In the genomic region with DNA sequence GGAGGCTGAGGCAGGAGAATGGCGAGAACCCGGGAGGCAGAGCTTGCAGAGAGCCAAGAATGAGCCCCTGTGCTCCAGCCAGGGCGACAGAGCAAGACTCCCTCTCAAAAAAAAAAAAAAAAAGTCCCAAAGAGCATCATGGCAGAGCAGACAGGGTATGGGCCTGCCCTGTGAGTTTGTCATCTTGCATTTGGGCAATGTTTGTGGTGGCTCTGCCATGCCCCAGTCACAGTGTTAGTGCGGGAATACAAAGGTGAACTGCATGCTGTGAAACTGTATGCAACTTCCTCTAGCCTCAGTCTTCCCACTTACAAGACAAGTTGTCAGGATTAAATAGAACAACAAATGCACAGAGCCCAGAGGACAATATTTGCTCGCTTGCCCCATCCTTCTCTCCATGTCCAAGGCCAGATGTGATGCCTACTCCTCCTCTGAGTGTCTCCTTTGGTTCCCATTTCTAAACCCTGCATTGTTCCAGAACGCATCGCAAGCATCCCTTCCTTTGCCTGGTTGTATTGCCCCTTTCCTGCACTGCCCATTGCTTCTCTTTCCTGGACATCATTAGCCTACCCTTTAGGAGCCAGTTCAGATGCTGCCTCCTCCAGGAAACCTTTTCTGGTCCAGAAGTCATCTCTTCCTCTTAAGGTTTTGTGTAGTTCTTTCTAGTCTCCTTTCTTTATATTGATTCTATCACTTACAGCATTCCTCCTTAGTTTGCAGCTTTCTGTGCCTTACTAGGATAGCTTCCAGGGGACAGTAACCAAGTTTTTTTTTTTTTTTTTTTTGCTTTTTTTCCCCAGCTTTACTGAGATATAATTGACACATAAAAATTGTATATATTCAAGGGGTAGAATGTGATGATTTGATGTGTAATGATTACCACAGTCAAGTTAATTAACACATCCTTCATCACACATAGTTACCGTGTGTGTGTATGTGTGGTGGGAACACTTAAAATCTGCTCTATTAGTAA, we compare ENCODE assay signal across 15 cellular contexts.
DNase-seq lines count a peak whose midpoint lies in the region; ATAC-seq, FAIRE-seq and TF ChIP-seq lines count a peak whose summit lies in the region.
"Had no signal": no experiment of that assay in that cellular context is flagged by ENCODE, and none has a peak within 500 bp of the region (broad histone marks: within the 10 kb centered on the region; RNA-seq: fewer than 3 reads in every experiment).

No MANE protein-coding gene starts in this region.

- no peaks in the 10 kb centered on the region for H3K27me3 Mint-ChIP-seq in CD8-positive, alpha-beta memory T cell
- H3K27me3 Mint-ChIP-seq in activated CD8-positive, alpha-beta T cell treated with anti-CD3 and anti-CD28 coated beads for 36 hours, result no peaks in the 10 kb centered on the region
- H3K27me3 Mint-ChIP-seq in naive B cell, result no peaks in the 10 kb centered on the region

- POLR2A ChIA-PET in CD8-positive, alpha-beta memory T cell (lab: Charles Lee), result interaction anchor here (0.6 to 1.7 kb wide), 3 partner anchors 13 to 216 kb away, joined by 3 to 5 read pairs (median 4); a partner anchor contains a TSS
- POLR2A ChIA-PET in activated CD8-positive, alpha-beta T cell treated with anti-CD3 and anti-CD28 coated beads for 36 hours (lab: Charles Lee), result interaction anchor here (1.3 to 2.2 kb wide), 3 partner anchors 9 to 31 kb away, joined by 3 to 13 read pairs (median 6); no protein-coding TSS in a partner anchor
- POLR2A ChIA-PET in A673 (lab: Charles Lee; ENCODE audit: low non-redundant PET), result no interaction called here

- WGBS in right cardiac atrium, result 93% methylated on average over 8 of the region's 8 CpGs

- H3K27ac Mint-ChIP-seq in CD8-positive, alpha-beta memory T cell, result peak overlapping the region; percentile 95 to 98 (median 97)
- H3K27ac Mint-ChIP-seq in activated CD8-positive, alpha-beta T cell treated with anti-CD3 and anti-CD28 coated beads for 36 hours, result peak overlapping the region; percentile 93
- H3K27ac Mint-ChIP-seq in naive B cell, result peak overlapping the region; percentile 74 to 91 (median 90)

- peaks cover 100% of the 10 kb centered on the region for H3K4me1 ChIP-seq in CD8-positive, alpha-beta memory T cell (ENCODE audit: insufficient read depth, low read length)
- no peaks in the 10 kb centered on the region for H3K4me1 ChIP-seq in A673 (ENCODE audit: insufficient read depth, low read length, poor library complexity, severe bottlenecking)
- no peaks in the 10 kb centered on the region for H3K4me1 ChIP-seq in right cardiac atrium (ENCODE audit: control insufficient read depth, insufficient read depth, low read length)

- H3K4me3 Mint-ChIP-seq in CD8-positive, alpha-beta memory T cell, result peak overlapping the region; percentile 79 to 90 (median 83)
- peak overlapping the region; percentile 60 for H3K4me3 Mint-ChIP-seq in activated CD8-positive, alpha-beta T cell treated with anti-CD3 and anti-CD28 coated beads for 36 hours
- peak overlapping the region; percentile 17 to 75 (median 66) for H3K4me3 Mint-ChIP-seq in naive B cell

- H3K4me3 ChIP-seq in CD8-positive, alpha-beta memory T cell (ENCODE audit: low read length), result peak overlapping the region; percentile 64
- H3K4me3 ChIP-seq in A673 (ENCODE audit: low read depth, low read length, poor library complexity, severe bottlenecking) (no peak overlapping the region), right cardiac atrium (ENCODE audit: low read length) (no peak overlapping the region)
- H3K4me3 ChIP-seq: pancreas, thyroid gland had no signal

- BruUV-seq in A673 (replicated peaks; lab: Mats Ljungman, UMichigan), result no TSS peak

- TF ChIP-seq CTCF in activated CD8-positive, alpha-beta T cell treated with anti-CD3 and anti-CD28 coated beads for 36 hours (IDR thresholded peaks at IDR 0.05), result no peak
- no peak for TF ChIP-seq CTCF in A673 (conservative IDR thresholded peaks at IDR 0.05; ENCODE audit: low read depth, low read length)

- no peaks in the 10 kb centered on the region for H3K9me3 Mint-ChIP-seq in CD8-positive, alpha-beta memory T cell
- H3K9me3 Mint-ChIP-seq in activated CD8-positive, alpha-beta T cell treated with anti-CD3 and anti-CD28 coated beads for 36 hours, result no peaks in the 10 kb centered on the region
- peaks cover 0 to 4% (median 0%) of the 10 kb centered on the region in 7 donors for H3K9me3 Mint-ChIP-seq in naive B cell

- H3K27ac ChIP-seq in CD8-positive, alpha-beta memory T cell (ENCODE audit: low read depth, low read length), result peak overlapping the region; percentile 70
- H3K27ac ChIP-seq in A673 (ENCODE audit: low read depth, low read length, poor library complexity, severe bottlenecking) (no peak overlapping the region), right cardiac atrium (ENCODE audit: low read length) (no peak overlapping the region)
- H3K27ac ChIP-seq: HL-60 had no signal

- peaks cover 2 to 24% (median 18%) of the 10 kb centered on the region in 3 donors for H3K36me3 Mint-ChIP-seq in CD8-positive, alpha-beta memory T cell
- peaks cover 46% of the 10 kb centered on the region for H3K36me3 Mint-ChIP-seq in activated CD8-positive, alpha-beta T cell treated with anti-CD3 and anti-CD28 coated beads for 36 hours (ENCODE audit: low read depth)
- H3K36me3 Mint-ChIP-seq in naive B cell, result peaks cover 13 to 16% of the 10 kb centered on the region in 2 donors

- intact Hi-C loops in activated CD8-positive, alpha-beta T cell treated with anti-CD3 and anti-CD28 coated beads for 36 hours (cut with micrococcal nuclease), result loop anchor here (5.0 kb wide), 1 partner anchor 55 kb away; no protein-coding TSS in a partner anchor
- intact Hi-C loops in A673 (cut with micrococcal nuclease; ENCODE audit: unreplicated experiment), result no loop called here
- intact Hi-C loops in right cardiac atrium (cut with DNase I), result no loop called here

- ATAC-seq in HG02938 (IDR thresholded peaks at IDR 0.05; ENCODE audit: unreplicated experiment) (peak; percentile 32), naive B cell (ENCODE audit: low read depth in 2 of 2) (no peak), right cardiac atrium (no peak)
- peak; percentile 29 for ATAC-seq in activated CD8-positive, alpha-beta T cell treated with anti-CD3 and anti-CD28 coated beads for 36 hours
- ATAC-seq: esophagus mucosa, pancreas had no signal

- H3K27me3 ChIP-seq in CD8-positive, alpha-beta memory T cell (ENCODE audit: insufficient read depth, low read length, poor library complexity, severe bottlenecking), result no peaks in the 10 kb centered on the region
- no peaks in the 10 kb centered on the region for H3K27me3 ChIP-seq in A673 (replicated peaks; ENCODE audit: insufficient read depth, low read depth, low read length, poor library complexity)
- no peaks in the 10 kb centered on the region for H3K27me3 ChIP-seq in right cardiac atrium (ENCODE audit: control insufficient read depth, insufficient read depth)
- H3K27me3 ChIP-seq: pancreas, Peyer's patch, thyroid gland had no signal

- H3K4me1 Mint-ChIP-seq in CD8-positive, alpha-beta memory T cell, result peaks cover 97 to 100% (median 100%) of the 10 kb centered on the region in 3 donors
- peaks cover 97% of the 10 kb centered on the region for H3K4me1 Mint-ChIP-seq in activated CD8-positive, alpha-beta T cell treated with anti-CD3 and anti-CD28 coated beads for 36 hours (ENCODE audit: low read depth)
- H3K4me1 Mint-ChIP-seq in naive B cell, result peaks cover 73 to 100% (median 92%) of the 10 kb centered on the region in 3 donors

- DNase-seq in CD8-positive, alpha-beta memory T cell, result peak in 1 of 5 donors; percentile 51
- peak; percentile 31 for DNase-seq in activated CD8-positive, alpha-beta T cell treated with anti-CD3 and anti-CD28 coated beads for 36 hours
- DNase-seq in naive B cell (no peak), A673 (ENCODE audit: low spot score) (no peak), frontal cortex (ENCODE audit: low spot score in 2 of 2) (no peak), right cardiac atrium (no peak)
- no peak for DNase-seq in stimulated activated CD4-positive, alpha-beta T cell treated with anti-CD3 and anti-CD28 coated beads, Interleukin-2, amount 100 ng/mL, for 24 hours
- DNase-seq: NCI-H1436 treated with DMSO at 0.1 percent for 48 hours, pancreas, thyroid gland, WERI-Rb-1 had no signal

- CTCF ChIA-PET in CD8-positive, alpha-beta memory T cell (lab: Charles Lee), result interaction anchor here (0.6 to 0.9 kb wide), 3 partner anchors 29 to 52 kb away, joined by 3 read pairs; no protein-coding TSS in a partner anchor
- CTCF ChIA-PET in activated CD8-positive, alpha-beta T cell treated with anti-CD3 and anti-CD28 coated beads for 36 hours (lab: Charles Lee), result interaction anchor here (0.8 to 3.3 kb wide), 5 partner anchors 11 to 125 kb away, joined by 3 to 13 read pairs (median 6); no protein-coding TSS in a partner anchor
- CTCF ChIA-PET in A673 (lab: Charles Lee), result no interaction called here

- FAIRE-seq in frontal cortex (lab: Jason Lieb, UNC), result no peak
- FAIRE-seq: pancreas had no signal

- H3K36me3 ChIP-seq in CD8-positive, alpha-beta memory T cell (ENCODE audit: insufficient read depth, low read length), result peaks cover 3% of the 10 kb centered on the region
- H3K36me3 ChIP-seq in A673 (ENCODE audit: insufficient read depth, low read length, poor library complexity, severe bottlenecking), result no peaks in the 10 kb centered on the region
- H3K36me3 ChIP-seq: pancreas, Peyer's patch, thyroid gland, WERI-Rb-1 had no signal

- no peaks in the 10 kb centered on the region for H3K9me3 ChIP-seq in CD8-positive, alpha-beta memory T cell (ENCODE audit: low read length)
- H3K9me3 ChIP-seq in A673 (ENCODE audit: low read depth, low read length, poor library complexity, severe bottlenecking) (no peaks in the 10 kb centered on the region), right cardiac atrium (ENCODE audit: control insufficient read depth, low read length) (no peaks in the 10 kb centered on the region)
- H3K9me3 ChIP-seq: pancreas, Peyer's patch, thyroid gland had no signal

Comparison
In these comparisons a context has a peak if more than half of its experiments do, and no peak if none do; other contexts are left out.
1. ATAC-seq: peak in HG02938 (single experiment) and activated CD8-positive, alpha-beta T cell treated with anti-CD3 and anti-CD28 coated beads for 36 hours (single experiment); none in naive B cell (0 of 2) and right cardiac atrium (0 of 2).
2. Peak in every context shown above with its lines, with median percentiles within 50 percentile points of each other: H3K27ac Mint-ChIP-seq and H3K4me3 Mint-ChIP-seq.